10 cellular contexts compared by ENCODE assay signal in the genomic region with DNA sequence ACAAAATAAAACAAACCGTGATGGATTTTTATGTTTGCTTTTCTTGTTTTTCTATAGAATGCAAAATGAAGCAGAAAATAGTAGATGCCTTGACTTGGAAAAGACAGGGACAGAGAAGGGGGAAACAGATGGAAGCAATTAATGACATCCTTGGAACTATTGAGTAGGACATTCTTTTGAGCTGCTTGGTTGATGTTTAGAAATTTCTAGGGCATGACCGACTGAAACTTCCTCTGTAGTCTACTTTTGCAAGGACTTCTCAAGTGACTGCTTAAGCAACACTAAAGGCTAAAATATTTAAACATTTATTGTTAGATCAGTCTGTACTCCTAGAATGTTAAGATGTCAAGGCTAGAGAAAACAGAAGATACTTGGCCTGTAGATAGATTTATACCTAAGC.
DNase-seq lines count a peak whose midpoint lies in the region; ATAC-seq and TF ChIP-seq lines count a peak whose summit lies in the region.
"Had no signal": no experiment of that assay in that cellular context is flagged by ENCODE, and none has a peak within 500 bp of the region (broad histone marks: within the 10 kb centered on the region; RNA-seq: fewer than 3 reads in every experiment).

No MANE protein-coding gene starts in this region.

- H3K27ac ChIP-seq in HL-60 (replicated peaks), result peak overlapping the region; percentile 66
- H3K27ac ChIP-seq in neutrophil, result peak overlapping the region; percentile 76

- H3K36me3 ChIP-seq in neutrophil, result peaks cover 28% of the 10 kb centered on the region

- no peak overlapping the region for H3K4me3 ChIP-seq in AG10803 (ENCODE audit: low read length)
- no peak overlapping the region for H3K4me3 ChIP-seq in HL-60 (replicated peaks; ENCODE audit: insufficient read depth, low read length)
- no peak overlapping the region for H3K4me3 ChIP-seq in choroid plexus epithelial cell (ENCODE audit: low read depth, low read length)
- H3K4me3 ChIP-seq in neutrophil (ENCODE audit: low read depth in 1 of 2, low read length in 1 of 2), result no peak overlapping the region

- DNase-seq in AG10803 (ENCODE audit: low read depth) (peak; percentile 98), HL-60 (ENCODE audit: low read depth in 1 of 2, low spot score in 1 of 2) (peak in 1 of 2 experiments; percentile 33), choroid plexus epithelial cell (ENCODE audit: low read depth) (peak; percentile 76), NCI-H510A treated with DMSO at 0.1 percent for 48 hours (lab: John Stamatoyannopoulos, UW) (no peak), SHP77 treated with DMSO at 0.1 percent for 48 hours (lab: John Stamatoyannopoulos, UW) (no peak)
- DNase-seq: central memory CD4-positive, alpha-beta T cell; NCI-H2107 had no signal

- H3K9me3 ChIP-seq in neutrophil, result no peaks in the 10 kb centered on the region

- TF ChIP-seq CTCF in AG10803 (conservative IDR thresholded peaks at IDR 0.05; ENCODE audit: low read length) (no peak), HL-60 (IDR thresholded peaks at IDR 0.05; ENCODE audit: insufficient read depth, low read length) (no peak), choroid plexus epithelial cell (conservative IDR thresholded peaks at IDR 0.05; ENCODE audit: low read depth, low read length) (no peak), neutrophil (IDR thresholded peaks at IDR 0.05) (no peak)

- ATAC-seq in GM18867 (IDR thresholded peaks at IDR 0.05; ENCODE audit: unreplicated experiment) (no peak), GM21717 (IDR thresholded peaks at IDR 0.05; ENCODE audit: unreplicated experiment) (no peak)

- peaks cover 43 to 56% of the 10 kb centered on the region in 2 experiments for H3K4me1 ChIP-seq in neutrophil (ENCODE audit: control insufficient read depth in 1 of 2, insufficient read depth in 1 of 2, low read depth in 1 of 2, low read length in 1 of 2)

- H3K27me3 ChIP-seq in HL-60 (ENCODE audit: insufficient read depth, poor library complexity, severe bottlenecking) (no peaks in the 10 kb centered on the region), neutrophil (no peaks in the 10 kb centered on the region)

Comparison
In these comparisons a context has a peak if more than half of its experiments do, and no peak if none do; other contexts are left out.
1. DNase-seq: peak in AG10803 (single experiment) and choroid plexus epithelial cell (single experiment); none in NCI-H510A treated with DMSO at 0.1 percent for 48 hours (single experiment) and SHP77 treated with DMSO at 0.1 percent for 48 hours (single experiment).